Comparison of ENCODE assay signal across 8 cellular contexts in the genomic region with DNA sequence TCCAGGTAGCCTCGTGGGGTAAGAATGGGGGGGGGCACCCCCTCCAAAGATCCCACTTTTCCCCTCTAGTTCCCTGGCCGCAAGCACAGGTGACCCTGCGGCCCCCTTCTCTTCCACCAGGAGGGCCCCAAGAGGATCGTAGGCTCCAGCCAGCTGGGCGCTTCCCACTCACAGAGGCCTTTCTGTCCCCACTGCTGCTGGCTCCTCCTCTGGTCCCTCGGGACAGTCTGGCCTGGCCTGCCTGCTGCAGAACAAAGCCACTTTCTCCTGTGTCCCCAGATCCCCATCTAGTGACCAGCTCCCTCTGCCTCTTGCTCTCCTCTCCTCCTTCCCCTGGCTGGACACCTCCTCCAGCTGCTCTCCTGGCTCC. TPM values are rescaled to one million over a fixed set of nuclear protein-coding genes. Genes with fewer than 3 reads are reported as not detected.
A peak's percentile ranks its signal among the peaks of the same experiment; 100 is the strongest.
DNase-seq lines count a peak whose midpoint lies in the region; ATAC-seq, FAIRE-seq and TF ChIP-seq lines count a peak whose summit lies in the region.

No MANE protein-coding gene starts in this region.

- H3K9me3 ChIP-seq in Caco-2, result no peaks in the 10 kb centered on the region

- DNase-seq in Caco-2 (no peak), HFFc6 (no peak), RCC 7860 (ENCODE audit: low spot score) (peak; percentile 11), epithelial cell of esophagus (ENCODE audit: low read depth) (no peak), Kasumi-1 (lab: John Stamatoyannopoulos, UW) (no peak), HuH-7.5 (ENCODE audit: low spot score) (no peak)
- DNase-seq in natural killer cell treated with Interleukin-12 subunit alpha and Interleukin-12 subunit beta and Interleukin-15 and Interleukin-18, amount 100 ng/mL, for 72 hours (ENCODE audit: low spot score), result no peak

- CTCF ChIA-PET in Caco-2 (lab: Charles Lee), result interaction anchor here (0.6 to 5.2 kb wide), 19 partner anchors 11 to 708 kb away, joined by 3 to 42 read pairs (median 6); partner anchors contain the start of genes ABCA2, AJM1, ANAPC2 and MAN1B1

- H3K4me3 Mint-ChIP-seq in Caco-2 (ENCODE audit: unreplicated experiment) (peak overlapping the region; percentile 68), HFFc6 (peak overlapping the region; percentile 82)
- H3K4me3 Mint-ChIP-seq in natural killer cell treated with Interleukin-12 subunit alpha and Interleukin-12 subunit beta and Interleukin-15 and Interleukin-18, amount 100 ng/mL, for 72 hours, result peak overlapping the region; percentile 88

- H3K27ac Mint-ChIP-seq in Caco-2 (ENCODE audit: unreplicated experiment), result peak overlapping the region; percentile 85
- H3K27ac Mint-ChIP-seq in HFFc6, result peak overlapping the region; percentile 80
- peak overlapping the region; percentile 89 to 90 for H3K27ac Mint-ChIP-seq in natural killer cell treated with Interleukin-12 subunit alpha and Interleukin-12 subunit beta and Interleukin-15 and Interleukin-18, amount 100 ng/mL, for 72 hours

- intact Hi-C loops in Caco-2 (cut with micrococcal nuclease; ENCODE audit: unreplicated experiment), result loop anchor here (1.0 kb wide), 2 partner anchors 15 to 25 kb away; partner anchors contain the start of genes MAN1B1 and NPDC1

- H3K4me1 Mint-ChIP-seq in Caco-2 (ENCODE audit: low read depth, unreplicated experiment), result peaks cover 18% of the 10 kb centered on the region
- H3K4me1 Mint-ChIP-seq in HFFc6 (ENCODE audit: low read depth), result peaks cover 14% of the 10 kb centered on the region
- H3K4me1 Mint-ChIP-seq in natural killer cell treated with Interleukin-12 subunit alpha and Interleukin-12 subunit beta and Interleukin-15 and Interleukin-18, amount 100 ng/mL, for 72 hours (ENCODE audit: low read depth in 2 of 2), result peaks cover 18 to 19% of the 10 kb centered on the region in 2 donors

- TSS peak; percentile 49 for BruUV-seq in Caco-2 (replicated peaks; lab: Mats Ljungman, UMichigan)

- peaks cover 33% of the 10 kb centered on the region for H3K4me1 ChIP-seq in Caco-2

- peaks cover 18% of the 10 kb centered on the region for H3K36me3 Mint-ChIP-seq in Caco-2 (ENCODE audit: insufficient read depth, unreplicated experiment)
- no peaks in the 10 kb centered on the region for H3K36me3 Mint-ChIP-seq in HFFc6 (ENCODE audit: low read depth)
- no peaks in the 10 kb centered on the region for H3K36me3 Mint-ChIP-seq in natural killer cell treated with Interleukin-12 subunit alpha and Interleukin-12 subunit beta and Interleukin-15 and Interleukin-18, amount 100 ng/mL, for 72 hours

- no peak for ATAC-seq in natural killer cell treated with Interleukin-12 subunit alpha and Interleukin-12 subunit beta and Interleukin-15 and Interleukin-18, amount 100 ng/mL, for 72 hours
- no peak for ATAC-seq in GM18868 (IDR thresholded peaks at IDR 0.05; ENCODE audit: unreplicated experiment)

- H3K9me3 Mint-ChIP-seq in Caco-2 (ENCODE audit: unreplicated experiment), result no peaks in the 10 kb centered on the region
- H3K9me3 Mint-ChIP-seq in HFFc6, result no peaks in the 10 kb centered on the region
- no peaks in the 10 kb centered on the region for H3K9me3 Mint-ChIP-seq in natural killer cell treated with Interleukin-12 subunit alpha and Interleukin-12 subunit beta and Interleukin-15 and Interleukin-18, amount 100 ng/mL, for 72 hours

- peak; percentile 21 to 38 for TF ChIP-seq CTCF in Caco-2 (IDR thresholded peaks at IDR 0.05; ENCODE audit: insufficient read depth in 1 of 2, low read depth in 1 of 2, low read length in 1 of 2, severe bottlenecking in 1 of 2, unreplicated experiment in 1 of 2)
- peak; percentile 29; the same call in 1 of the 2 replicates for TF ChIP-seq CTCF in HFFc6 (IDR thresholded peaks at IDR 0.05)
- TF ChIP-seq CTCF in epithelial cell of esophagus (IDR thresholded peaks at IDR 0.05; ENCODE audit: insufficient read depth, low read depth, low read length, missing control alignments), result peak; percentile 11

- no peaks in the 10 kb centered on the region for H3K27me3 ChIP-seq in Caco-2 (replicated peaks; ENCODE audit: control insufficient read depth, insufficient read depth, low read length)

- 0 out of 2 replicates have a peak, but pooled peaks cover 2% of the 10 kb centered on the region for H3K36me3 ChIP-seq in Caco-2 (ENCODE audit: control insufficient read depth, insufficient read depth, low read length)

- H3K27me3 Mint-ChIP-seq in Caco-2 (ENCODE audit: insufficient read depth, unreplicated experiment) (no peaks in the 10 kb centered on the region), HFFc6 (ENCODE audit: insufficient read depth) (no peaks in the 10 kb centered on the region; the same call in none of the 2 replicates)
- H3K27me3 Mint-ChIP-seq in natural killer cell treated with Interleukin-12 subunit alpha and Interleukin-12 subunit beta and Interleukin-15 and Interleukin-18, amount 100 ng/mL, for 72 hours, result no peaks in the 10 kb centered on the region

- no peak for FAIRE-seq in RCC 7860 (lab: Jason Lieb, UNC)

- H3K4me3 ChIP-seq in Caco-2 (ENCODE audit: low read depth, low read length), result peak overlapping the region; percentile 80
- H3K4me3 ChIP-seq in epithelial cell of esophagus (ENCODE audit: low read length), result peak overlapping the region; percentile 32

- POLR2A ChIA-PET in Caco-2 (lab: Charles Lee), result interaction anchor here (0.6 to 1.9 kb wide), 8 partner anchors 16 to 263 kb away, joined by 3 to 24 read pairs (median 5); partner anchors contain the start of genes ENTPD2, MAN1B1, RABL6 and TUBB4B

RNA-seq across cellular contexts. Expression of gene SAPCD2, which starts 0.5 kb away (rescaled TPM):
- total RNA-seq in Caco-2 (2022), result 53.3 and 57.5 TPM in 2 replicates
- 10 to 100 TPM in 5 of 6 experiments, 1 to 10 TPM in 1; 7.7 to 14.8 (median 11.3) TPM for total RNA-seq in HFFc6 (2021; fragmentation: NEBNext Ultra II Directional; extraction: Animal tissue kit (Norgen Biotek cat#: 25700))
- total RNA-seq in natural killer cell treated with Interleukin-12 subunit alpha and Interleukin-12 subunit beta and Interleukin-15 and Interleukin-18, amount 100 ng/mL, for 72 hours, result 10 to 100 TPM in 1 of 2 donors, 1 to 10 TPM in 1; 9.5 to 20.8 TPM

RNA-seq across cellular contexts. Expression of gene UAP1L1, which starts 6.4 kb away (rescaled TPM):
- total RNA-seq in Caco-2 (2022), result 22.7 and 24.6 TPM in 2 replicates
- 10 to 100 TPM in 5 of 6 experiments, 1 to 10 TPM in 1; 9.4 to 13.1 (median 10.6) TPM for total RNA-seq in HFFc6 (2021; fragmentation: NEBNext Ultra II Directional; extraction: Animal tissue kit (Norgen Biotek cat#: 25700))
- 10 to 100 TPM; 19.9 to 22.0 TPM for total RNA-seq in natural killer cell treated with Interleukin-12 subunit alpha and Interleukin-12 subunit beta and Interleukin-15 and Interleukin-18, amount 100 ng/mL, for 72 hours

RNA-seq across cellular contexts. Expression of gene MAN1B1, which starts 15.9 kb away (rescaled TPM):
- total RNA-seq in Caco-2 (2022), result 57.7 and 58.0 TPM in 2 replicates
- total RNA-seq in HFFc6 (2021; fragmentation: NEBNext Ultra II Directional; extraction: Animal tissue kit (Norgen Biotek cat#: 25700)), result 10 to 100 TPM; 70.1 to 90.2 (median 77.6) TPM
- total RNA-seq in natural killer cell treated with Interleukin-12 subunit alpha and Interleukin-12 subunit beta and Interleukin-15 and Interleukin-18, amount 100 ng/mL, for 72 hours, result 10 to 100 TPM; 34.1 to 55.8 TPM

RNA-seq across cellular contexts. Expression of gene ENTPD2, which starts 17.0 kb away (rescaled TPM):
- total RNA-seq in Caco-2 (2022), result 2.9 and 3.4 TPM in 2 replicates
- under 1 TPM in 3 of 6 experiments, not detected in 3; 0.12 to 0.28 (median 0.16) TPM for total RNA-seq in HFFc6 (2021; fragmentation: NEBNext Ultra II Directional; extraction: Animal tissue kit (Norgen Biotek cat#: 25700))
- total RNA-seq in natural killer cell treated with Interleukin-12 subunit alpha and Interleukin-12 subunit beta and Interleukin-15 and Interleukin-18, amount 100 ng/mL, for 72 hours, result not detected

RNA-seq across cellular contexts. Expression of gene NPDC1, which starts 24.9 kb away (rescaled TPM):
- 44.1 and 49.2 TPM in 2 replicates for total RNA-seq in Caco-2 (2022)
- 100 to 1,000 TPM; 112 to 197 (median 119) TPM for total RNA-seq in HFFc6 (2021; fragmentation: NEBNext Ultra II Directional; extraction: Animal tissue kit (Norgen Biotek cat#: 25700))
- 10 to 100 TPM; 11.2 to 41.7 TPM for total RNA-seq in natural killer cell treated with Interleukin-12 subunit alpha and Interleukin-12 subunit beta and Interleukin-15 and Interleukin-18, amount 100 ng/mL, for 72 hours
